ENCODE assay signal across 20 cellular contexts in the genomic region with DNA sequence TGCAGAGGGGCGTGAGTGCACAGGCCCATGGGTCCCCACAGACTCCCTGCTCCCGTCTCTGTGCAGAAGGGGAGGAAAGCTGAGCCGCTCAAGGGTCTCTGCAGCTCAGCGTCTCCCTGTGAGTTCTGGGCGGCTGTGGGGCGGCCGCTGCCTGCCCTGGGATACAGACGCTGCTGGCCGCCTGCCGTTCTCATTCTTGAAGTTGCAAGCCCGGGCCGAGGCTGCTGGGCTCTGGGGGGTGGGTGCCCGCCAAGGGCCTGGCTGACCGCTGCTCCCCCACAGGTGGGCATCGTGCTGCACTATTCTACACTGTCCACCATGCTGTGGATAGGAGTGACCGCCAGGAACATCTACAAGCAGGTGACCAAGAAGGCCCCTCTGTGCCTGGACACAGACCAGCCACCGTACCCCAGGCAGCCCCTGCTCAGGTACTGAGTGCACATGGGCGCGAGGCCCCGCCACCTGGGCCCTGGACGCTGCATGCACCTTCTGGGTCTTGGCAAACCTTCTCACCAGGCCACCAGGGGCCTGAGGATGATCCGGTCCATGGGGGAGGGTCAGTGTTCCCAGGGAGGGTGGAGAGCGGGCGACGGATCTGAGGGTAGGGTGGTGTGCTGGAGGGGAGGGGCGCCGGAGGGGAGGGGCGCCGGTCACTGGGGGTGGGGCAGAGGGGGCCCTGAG. TPM values are rescaled to one million over a fixed set of nuclear protein-coding genes. Genes with fewer than 3 reads are reported as not detected.
DNase-seq lines count a peak whose midpoint lies in the region; ATAC-seq, FAIRE-seq and TF ChIP-seq lines count a peak whose summit lies in the region.
"Had no signal": no experiment of that assay in that cellular context is flagged by ENCODE, and none has a peak within 500 bp of the region (broad histone marks: within the 10 kb centered on the region; RNA-seq: fewer than 3 reads in every experiment).

No MANE protein-coding gene starts in this region.

- peak overlapping the region; percentile 17; the same call in 1 of the 2 replicates for H3K18ac ChIP-seq in H1 (ENCODE audit: extremely low read depth, low read length)

- peak; percentile 13 for ATAC-seq in naive thymus-derived CD4-positive, alpha-beta T cell
- ATAC-seq in esophagus mucosa, result no peak
- ATAC-seq: CD8-positive, alpha-beta T cell; HCT116 had no signal

- no peak overlapping the region for H2BK120ac ChIP-seq in H1 (replicated peaks; ENCODE audit: low read depth, low read length)

- H3K4me2 ChIP-seq in BLaER1 (peak overlapping the region; percentile 97), H1 (ENCODE audit: insufficient read depth in 1 of 2, low read depth in 2 of 2, low read length in 2 of 2) (no peak overlapping the region)

- no peaks in the 10 kb centered on the region for H3K79me2 ChIP-seq in H1 (ENCODE audit: control insufficient read depth in 1 of 2, insufficient read depth in 2 of 2, low read length in 2 of 2)

- no peak overlapping the region for H3K4me3 ChIP-seq in BLaER1
- no peak overlapping the region for H3K4me3 ChIP-seq in H1 (ENCODE audit: extremely low read depth in 1 of 4, insufficient read depth in 2 of 4, low read depth in 3 of 4, low read length in 4 of 4)
- no peak overlapping the region for H3K4me3 ChIP-seq in naive thymus-derived CD4-positive, alpha-beta T cell (ENCODE audit: low read length)
- H3K4me3 ChIP-seq: GM23248 had no signal

- H3K27me3 ChIP-seq in BLaER1 (no peaks in the 10 kb centered on the region), H1 (replicated peaks in 1 of 4; ENCODE audit: control insufficient read depth in 3 of 4, extremely low read depth in 1 of 4, insufficient read depth in 3 of 4, low read length in 3 of 4) (no peaks in the 10 kb centered on the region)
- no peaks in the 10 kb centered on the region for H3K27me3 ChIP-seq in naive thymus-derived CD4-positive, alpha-beta T cell (ENCODE audit: control insufficient read depth in 2 of 2, insufficient read depth in 2 of 2, low read length in 2 of 2)

- no peak overlapping the region for H3K27ac Mint-ChIP-seq in naive thymus-derived CD4-positive, alpha-beta T cell
- no peak overlapping the region for H3K27ac Mint-ChIP-seq in progenitor cell of endocrine pancreas
- H3K27ac Mint-ChIP-seq: CD4-positive, CD25-positive, alpha-beta regulatory T cell; CD8-positive, alpha-beta T cell; H9 had no signal

- TF ChIP-seq POLR2A in H1 (IDR thresholded peaks at IDR 0.05; ENCODE audit: control extremely low read depth in 1 of 2, low read depth in 2 of 2, low read length in 2 of 2), result no peak

- H3K9me3 Mint-ChIP-seq in naive thymus-derived CD4-positive, alpha-beta T cell, result peaks cover 0 to 9% (median 8%) of the 10 kb centered on the region in 11 donors
- peaks cover 3% of the 10 kb centered on the region for H3K9me3 Mint-ChIP-seq in progenitor cell of endocrine pancreas (ENCODE audit: low read depth)

- H3K4me1 ChIP-seq in BLaER1 (peaks cover 55% of the 10 kb centered on the region), H1 (replicated peaks in 1 of 4; ENCODE audit: control insufficient read depth in 3 of 4, insufficient read depth in 4 of 4, low read length in 3 of 4) (peaks cover 5 to 23% (median 17%) of the 10 kb centered on the region in 4 experiments)
- no peaks in the 10 kb centered on the region for H3K4me1 ChIP-seq in naive thymus-derived CD4-positive, alpha-beta T cell (ENCODE audit: control insufficient read depth in 2 of 2, insufficient read depth in 2 of 2, low read length in 2 of 2)
- H3K4me1 ChIP-seq: Caco-2 had no signal

- H3K36me3 Mint-ChIP-seq in naive thymus-derived CD4-positive, alpha-beta T cell, result peaks cover 0 to 2% (median 0%) of the 10 kb centered on the region in 5 donors
- no peaks in the 10 kb centered on the region for H3K36me3 Mint-ChIP-seq in progenitor cell of endocrine pancreas (ENCODE audit: insufficient read depth)
- H3K36me3 Mint-ChIP-seq: CD4-positive, CD25-positive, alpha-beta regulatory T cell; CD8-positive, alpha-beta T cell had no signal

- peak overlapping the region; percentile 39; the same call in 1 of the 2 replicates for H2AK5ac ChIP-seq in H1 (ENCODE audit: low read depth, low read length)

- intact Hi-C loops in naive thymus-derived CD4-positive, alpha-beta T cell (cut with micrococcal nuclease), result no loop called here

- no peaks in the 10 kb centered on the region for H3K36me3 ChIP-seq in BLaER1
- no peaks in the 10 kb centered on the region for H3K36me3 ChIP-seq in H1 (ENCODE audit: control insufficient read depth in 2 of 4, insufficient read depth in 4 of 4, low read length in 3 of 4)
- H3K36me3 ChIP-seq in naive thymus-derived CD4-positive, alpha-beta T cell (ENCODE audit: control insufficient read depth in 2 of 3, insufficient read depth in 3 of 3, low read length in 3 of 3), result no peaks in the 10 kb centered on the region

- no peak overlapping the region for H3K4me3 Mint-ChIP-seq in naive thymus-derived CD4-positive, alpha-beta T cell
- H3K4me3 Mint-ChIP-seq in progenitor cell of endocrine pancreas (ENCODE audit: low read depth), result no peak overlapping the region
- H3K4me3 Mint-ChIP-seq: CD8-positive, alpha-beta T cell had no signal

- no peak overlapping the region for H3K14ac ChIP-seq in H1 (ENCODE audit: insufficient read length)

- no peak overlapping the region; the same call in 1 of the 2 replicates for H4K8ac ChIP-seq in H1 (ENCODE audit: extremely low read depth, insufficient read depth, low read length)

- TF ChIP-seq EP300 in H1 (IDR thresholded peaks at IDR 0.05; ENCODE audit: borderline replicate concordance in 1 of 2, low read depth in 2 of 2, low read length in 2 of 2), result no peak

- no peak overlapping the region for H3K23ac ChIP-seq in H1 (ENCODE audit: insufficient read length)

- H2BK15ac ChIP-seq in H1 (ENCODE audit: low read length), result no peak overlapping the region

- H3K9ac ChIP-seq in BLaER1 (no peak overlapping the region), H1 (replicated peaks in 1 of 4; ENCODE audit: extremely low read depth in 1 of 4, low read depth in 3 of 4, low read length in 3 of 4) (no peak overlapping the region)
- H3K9ac ChIP-seq: GM23248 had no signal

- H2BK12ac ChIP-seq in H1 (ENCODE audit: low read depth, low read length), result peak overlapping the region; percentile 68; the same call in 1 of the 2 replicates

- peaks cover 3 to 16% (median 6%) of the 10 kb centered on the region in 5 donors for H3K27me3 Mint-ChIP-seq in naive thymus-derived CD4-positive, alpha-beta T cell
- H3K27me3 Mint-ChIP-seq in progenitor cell of endocrine pancreas, result peaks cover 10% of the 10 kb centered on the region
- H3K27me3 Mint-ChIP-seq: CD4-positive, CD25-positive, alpha-beta regulatory T cell had no signal

- CTCF ChIA-PET in H1 (lab: Charles Lee; ENCODE audit: partially characterized antibody), result interaction anchor here (0.8 to 4.2 kb wide), 6 partner anchors 10 to 144 kb away, joined by 3 to 27 read pairs (median 4); no protein-coding TSS in a partner anchor
- CTCF ChIA-PET in naive thymus-derived CD4-positive, alpha-beta T cell (lab: Charles Lee), result interaction anchor here (0.6 kb wide), 1 partner anchor 9 kb away, joined by 3 read pairs; no protein-coding TSS in a partner anchor

- TF ChIP-seq RAD21 in H1 (IDR thresholded peaks at IDR 0.05 in 1 of 2, conservative IDR thresholded peaks at IDR 0.05 in 1 of 2; ENCODE audit: low read depth in 2 of 2, low read length in 2 of 2), result no peak

- no peak overlapping the region for H3K4ac ChIP-seq in H1 (replicated peaks; ENCODE audit: insufficient read length, low read depth, low read length)

- no peak for DNase-seq in H1 (ENCODE audit: low read depth in 1 of 2, low spot score in 2 of 2)
- DNase-seq in naive thymus-derived CD4-positive, alpha-beta T cell, result no peak
- DNase-seq in NCI-H524 treated with DMSO at 0.1 percent for 48 hours (lab: John Stamatoyannopoulos, UW), result no peak
- DNase-seq in progenitor cell of endocrine pancreas (ENCODE audit: low spot score, unreplicated experiment), result no peak
- DNase-seq: Caco-2; CD4-positive, CD25-positive, alpha-beta regulatory T cell; CD8-positive, alpha-beta T cell; DMS153; DND-41; GM23248; H9 had no signal

- no peak overlapping the region for H2AFZ ChIP-seq in H1 (ENCODE audit: low read length)
- H2AFZ ChIP-seq: GM23248 had no signal

- 83% methylated on average over 22 of the region's 29 CpGs; no CpG with 5 or more reads in 1 of the 2 experiments for WGBS in H1 (ENCODE audit: extremely low coverage in 1 of 2, insufficient coverage in 1 of 2, insufficient read length in 1 of 2, insufficient replicate concordance in 2 of 2, low coverage in 1 of 2, low lambda C conversion rate in 2 of 2, missing lambda C conversion rate in 1 of 2), 2 experiments

- H3K23me2 ChIP-seq in H1 (ENCODE audit: low read depth, low read length), result no peaks in the 10 kb centered on the region; the same call in 1 of the 2 replicates

- H3K9me3 ChIP-seq in BLaER1 (peaks cover 15% of the 10 kb centered on the region), H1 (ENCODE audit: insufficient read depth in 2 of 2, low read depth in 1 of 2, low read length in 1 of 2) (peaks cover under 1 to 5% of the 10 kb centered on the region in 2 experiments; a peak in 3 of 4 replicates)
- H3K9me3 ChIP-seq in naive thymus-derived CD4-positive, alpha-beta T cell (ENCODE audit: control insufficient read depth in 2 of 3, low read length in 3 of 3), result peaks cover 0 to 7% (median 2%) of the 10 kb centered on the region in 3 experiments

- H3K56ac ChIP-seq in H1 (replicated peaks; ENCODE audit: insufficient read length, low read depth, low read length), result no peak overlapping the region

- H4K20me1 ChIP-seq in BLaER1, result no peaks in the 10 kb centered on the region
- peaks cover 0 to 3% of the 10 kb centered on the region in 2 experiments for H4K20me1 ChIP-seq in H1 (replicated peaks in 1 of 2; ENCODE audit: control insufficient read depth in 1 of 2, insufficient read depth in 2 of 2, low read length in 2 of 2)

- H4K91ac ChIP-seq in H1 (replicated peaks; ENCODE audit: insufficient read length, low read length), result peak overlapping the region; percentile 95

- POLR2A ChIA-PET in H1 (lab: Charles Lee; ENCODE audit: partially characterized antibody), result interaction anchor here (1.0 kb wide), 1 partner anchor 65 kb away, joined by 4 read pairs; no protein-coding TSS in a partner anchor
- POLR2A ChIA-PET in naive thymus-derived CD4-positive, alpha-beta T cell (lab: Charles Lee), result no interaction called here

- FAIRE-seq in H1 (lab: Jason Lieb, UNC), result no peak
- FAIRE-seq: G401.6, GM19239 had no signal

- peaks cover 0 to 10% (median 4%) of the 10 kb centered on the region in 7 donors for H3K4me1 Mint-ChIP-seq in naive thymus-derived CD4-positive, alpha-beta T cell
- H3K4me1 Mint-ChIP-seq in progenitor cell of endocrine pancreas (ENCODE audit: low read depth), result no peaks in the 10 kb centered on the region

- H2BK5ac ChIP-seq in H1 (ENCODE audit: low read depth, low read length), result peak overlapping the region; percentile 55; the same call in 1 of the 2 replicates

- H3K27ac ChIP-seq in BLaER1 (no peak overlapping the region), H1 (ENCODE audit: low read depth, low read length) (no peak overlapping the region)
- H3K27ac ChIP-seq in naive thymus-derived CD4-positive, alpha-beta T cell (ENCODE audit: low read depth, low read length), result no peak overlapping the region
- H3K27ac ChIP-seq: C4-2B, GM23248 had no signal

- peak overlapping the region; percentile 12 for H4K5ac ChIP-seq in H1 (ENCODE audit: insufficient read length, low read depth, low read length)

- TF ChIP-seq CTCF in H1 (IDR thresholded peaks at IDR 0.05; ENCODE audit: control extremely low read depth in 1 of 3, insufficient read depth in 1 of 3, low read depth in 1 of 3, low read length in 3 of 3) (no peak), progenitor cell of endocrine pancreas (IDR thresholded peaks at IDR 0.05; ENCODE audit: unreplicated experiment) (no peak)

- H3K79me1 ChIP-seq in H1 (ENCODE audit: low read depth, low read length), result no peaks in the 10 kb centered on the region

- no peak overlapping the region for H2BK20ac ChIP-seq in H1 (ENCODE audit: low read length)

RNA-seq across cellular contexts. Expression of gene ADGRA1, which starts 14.8 kb away (rescaled TPM):
- total RNA-seq in H1 (2021; fragmentation: NEBNext Ultra II Directional; extraction: Animal tissue kit (Norgen Biotek cat#: 25700)), result 0.08 and 0.17 TPM in 2 replicates
- 0.21 and 0.24 TPM in 2 replicates for polyA plus RNA-seq in H1 (2011; rRNA removed)
- 0.18 TPM for polyA plus RNA-seq in H1 (2011; cell fraction: cytosol; rRNA removed)
- 0.19 TPM for polyA plus RNA-seq in H1 (2011; cell fraction: nucleus; rRNA removed)
- 0.14 to 0.27 TPM (median 0.23 TPM) in 4 replicates for polyA plus RNA-seq in H1 (2012, experiment 1 of 2)
- 0.13 TPM for polyA plus RNA-seq in H1 (2012, experiment 2 of 2)
- polyA plus RNA-seq in H1 (2013, experiment 1 of 2), result 0.06 TPM
- polyA plus RNA-seq in H1 (2013, experiment 2 of 2), result 0.09 TPM
- 0.07 and 0.09 TPM in 2 replicates for polyA minus RNA-seq in H1 (2011; rRNA and poly(A)+ RNA removed)
- 0.59 TPM for polyA minus RNA-seq in H1 (2011; cell fraction: cytosol; rRNA and poly(A)+ RNA removed)
- 0.30 TPM for polyA minus RNA-seq in H1 (2011; cell fraction: nucleus; rRNA and poly(A)+ RNA removed)
- total RNA-seq in naive thymus-derived CD4-positive, alpha-beta T cell, result not detected
- polyA plus RNA-seq in naive thymus-derived CD4-positive, alpha-beta T cell, result not detected
- total RNA-seq in esophagus mucosa (not detected), progenitor cell of endocrine pancreas (1.1 and 1.2 TPM in 2 replicates)
- total RNA-seq: Caco-2; CD4-positive, CD25-positive, alpha-beta regulatory T cell; CD8-positive, alpha-beta T cell; GM23248; H4 had no signal
- polyA plus RNA-seq: BJ; CD4-positive, CD25-positive, alpha-beta regulatory T cell; GM23248 had no signal

RNA-seq across cellular contexts. Expression of gene KNDC1, which starts 57.5 kb away (rescaled TPM):
- total RNA-seq in H1 (2021; fragmentation: NEBNext Ultra II Directional; extraction: Animal tissue kit (Norgen Biotek cat#: 25700)), result 16.7 and 19.3 TPM in 2 replicates
- polyA plus RNA-seq in H1 (2011; rRNA removed), result 7.5 and 10.4 TPM in 2 replicates
- polyA plus RNA-seq in H1 (2011; cell fraction: cytosol; rRNA removed), result 8.2 TPM
- 24.2 TPM for polyA plus RNA-seq in H1 (2011; cell fraction: nucleus; rRNA removed)
- 10.6 to 18.0 TPM (median 14.3 TPM) in 4 replicates for polyA plus RNA-seq in H1 (2012, experiment 1 of 2)
- 7.0 TPM for polyA plus RNA-seq in H1 (2012, experiment 2 of 2)
- 6.2 TPM for polyA plus RNA-seq in H1 (2013, experiment 1 of 2)
- 5.8 TPM for polyA plus RNA-seq in H1 (2013, experiment 2 of 2)
- 14.2 and 17.3 TPM in 2 replicates for polyA minus RNA-seq in H1 (2011; rRNA and poly(A)+ RNA removed)
- 9.8 TPM for polyA minus RNA-seq in H1 (2011; cell fraction: cytosol; rRNA and poly(A)+ RNA removed)
- 27.6 TPM for polyA minus RNA-seq in H1 (2011; cell fraction: nucleus; rRNA and poly(A)+ RNA removed)
- 1 to 10 TPM in 1 of 5 experiments, under 1 TPM in 3, not detected in 1; 0.05 to 3.6 (median 0.60) TPM for total RNA-seq in naive thymus-derived CD4-positive, alpha-beta T cell
- polyA plus RNA-seq in naive thymus-derived CD4-positive, alpha-beta T cell, result not detected
- total RNA-seq in esophagus mucosa, result 3.8 TPM
- 11.0 and 14.2 TPM in 2 replicates for total RNA-seq in progenitor cell of endocrine pancreas
- total RNA-seq: A673; CD8-positive, alpha-beta T cell had no signal
- polyA plus RNA-seq: CD4-positive, CD25-positive, alpha-beta regulatory T cell had no signal
